ENCODE assay signal across 25 cellular contexts in genomic region chr19:46330319-46330918, GRCh38. TPM values are rescaled to one million over a fixed set of nuclear protein-coding genes. Genes with fewer than 3 reads are reported as not detected.
"Had no signal": no experiment of that assay in that cellular context is flagged by ENCODE, and none has a peak within 500 bp of the region (broad histone marks: within the 10 kb centered on the region; RNA-seq: fewer than 3 reads in every experiment).

No MANE protein-coding gene starts in this region.

- H3K4me1 Mint-ChIP-seq: natural killer cell had no signal

- DNase-seq: dorsolateral prefrontal cortex; effector CD4-positive, alpha-beta T cell; foreskin fibroblast; gastrocnemius medialis; heart left ventricle; kidney; natural killer cell; pancreas; right lobe of liver; small intestine; stimulated activated CD4-positive, alpha-beta T cell treated with anti-CD3 and anti-CD28 coated beads, Interleukin-15, amount 100 ng/mL, for 24 hours; stimulated activated CD4-positive, alpha-beta T cell treated with anti-CD3 and anti-CD28 coated beads, Interleukin-2, amount 100 ng/mL, for 48 hours; stimulated activated CD8-positive, alpha-beta memory T cell treated with anti-CD3 and anti-CD28 coated beads, Interleukin-4, amount 100 ng/mL, for 48 hours; stimulated activated naive CD4-positive, alpha-beta T cell; substantia nigra; testis; tibial artery had no signal

- FAIRE-seq: colon, kidney, pancreas, small intestine had no signal

- H3K27me3 ChIP-seq: dorsolateral prefrontal cortex, gastrocnemius medialis, heart left ventricle, hepatocyte, neutrophil, pancreas, right lobe of liver, testis, tibial artery had no signal

- H3K4me1 ChIP-seq: gastrocnemius medialis, pancreas, right lobe of liver, testis, tibial artery had no signal

- H2AFZ ChIP-seq: hepatocyte had no signal

- H3K36me3 Mint-ChIP-seq: natural killer cell had no signal

- H3K4me3 ChIP-seq: dorsolateral prefrontal cortex, gastrocnemius medialis, heart left ventricle, hepatocyte, lung, pancreas, right lobe of liver, testis, tibial artery had no signal

- H3K4me2 ChIP-seq: hepatocyte had no signal

- H3K27ac Mint-ChIP-seq: memory B cell, natural killer cell, type B pancreatic cell had no signal

- H3K36me3 ChIP-seq: neutrophil, pancreas had no signal

- H3K27me3 Mint-ChIP-seq: type B pancreatic cell had no signal

- H3K79me2 ChIP-seq: hepatocyte had no signal

- H3K4me3 Mint-ChIP-seq: memory B cell, natural killer cell, type B pancreatic cell had no signal

- H3K27ac ChIP-seq: dorsolateral prefrontal cortex, epithelial cell of prostate, gastrocnemius medialis, heart left ventricle, hepatocyte, neutrophil, pancreas, right lobe of liver, testis, tibial artery had no signal

- H3K9me3 ChIP-seq: pancreas, testis had no signal

RNA-seq across cellular contexts. Expression of gene HIF3A, which starts 33.6 kb away (rescaled TPM):
- total RNA-seq: mononuclear cell, natural killer cell had no signal
